In genomic region chr21:36695283-36695634, GRCh38 we compare ENCODE assay signal across 28 cellular contexts. TPM values are rescaled to one million over a fixed set of nuclear protein-coding genes. Genes with fewer than 3 reads are reported as not detected.
"Had no signal": no experiment of that assay in that cellular context is flagged by ENCODE, and none has a peak within 500 bp of the region (broad histone marks: within the 10 kb centered on the region; RNA-seq: fewer than 3 reads in every experiment).

No MANE protein-coding gene starts in this region.

- FAIRE-seq: islet of Langerhans had no signal

- H3K9me3 ChIP-seq: adrenal gland, ascending aorta, esophagus muscularis mucosa, gastrocnemius medialis, sigmoid colon, upper lobe of right lung had no signal

- DNase-seq: activated B cell treated with CpG ODN at 0.5 μM for 24 hours; activated CD4-positive, alpha-beta T cell treated with anti-CD3 and anti-CD28 coated beads for 4 hours; activated CD8-positive, alpha-beta memory T cell treated with anti-CD3 and anti-CD28 coated beads, Interleukin-2, amount 10 ng/mL, durations not matched to agents 7 days and 5 days; activated CD8-positive, alpha-beta T cell treated with anti-CD3 and anti-CD28 coated beads for 36 hours; activated gamma-delta T cell treated with Interleukin-2 at 50 U/mL for 16 hours; adrenal gland; central memory CD4-positive, alpha-beta T cell; dermis blood vessel endothelial cell; effector CD8-positive, alpha-beta T cell; gastrocnemius medialis; hypothalamus; left ventricle myocardium superior; mammary epithelial cell; naive thymus-derived CD8-positive, alpha-beta T cell; sigmoid colon; stimulated activated CD4-positive, alpha-beta T cell treated with anti-CD3 and anti-CD28 coated beads, Interleukin-2, amount 100 ng/mL, for 48 hours; stimulated activated CD8-positive, alpha-beta memory T cell treated with anti-CD3 and anti-CD28 coated beads, Interleukin-4, amount 100 ng/mL, for 48 hours; stimulated activated naive CD4-positive, alpha-beta T cell; T-cell; T-helper 9 cell had no signal

- H3K4me3 ChIP-seq: adrenal gland, ascending aorta, gastrocnemius medialis, sigmoid colon, upper lobe of right lung had no signal

- H3K9me3 Mint-ChIP-seq: activated B cell treated with CpG ODN at 0.5 μM for 24 hours; activated CD8-positive, alpha-beta T cell treated with anti-CD3 and anti-CD28 coated beads for 36 hours; activated naive CD4-positive, alpha-beta T cell treated with anti-CD3 and anti-CD28 coated beads, Interleukin-2, amount 50 U/mL, for 24 hours; mesothelial cell of epicardium; T-cell had no signal

- H3K4me3 Mint-ChIP-seq: activated B cell treated with CpG ODN at 0.5 μM for 24 hours; activated CD8-positive, alpha-beta memory T cell treated with anti-CD3 and anti-CD28 coated beads, Interleukin-2, amount 10 ng/mL, durations not matched to agents 7 days and 5 days; activated CD8-positive, alpha-beta T cell treated with anti-CD3 and anti-CD28 coated beads for 36 hours; activated naive CD4-positive, alpha-beta T cell treated with anti-CD3 and anti-CD28 coated beads, Interleukin-2, amount 50 U/mL, for 24 hours; mesothelial cell of epicardium; naive thymus-derived CD8-positive, alpha-beta T cell had no signal

- H3K36me3 ChIP-seq: adrenal gland, ascending aorta, esophagus muscularis mucosa, gastrocnemius medialis, sigmoid colon, upper lobe of right lung had no signal

- H3K27ac ChIP-seq: adrenal gland, ascending aorta, esophagus muscularis mucosa, gastrocnemius medialis, upper lobe of right lung had no signal

- H3K27ac Mint-ChIP-seq: activated B cell treated with CpG ODN at 0.5 μM for 24 hours; activated CD8-positive, alpha-beta memory T cell treated with anti-CD3 and anti-CD28 coated beads, Interleukin-2, amount 10 ng/mL, durations not matched to agents 7 days and 5 days; activated CD8-positive, alpha-beta T cell treated with anti-CD3 and anti-CD28 coated beads for 36 hours; activated naive CD4-positive, alpha-beta T cell treated with anti-CD3 and anti-CD28 coated beads, Interleukin-2, amount 50 U/mL, for 24 hours; mesothelial cell of epicardium; T-cell had no signal

- ATAC-seq: activated CD8-positive, alpha-beta memory T cell treated with anti-CD3 and anti-CD28 coated beads, Interleukin-2, amount 10 ng/mL, durations not matched to agents 7 days and 5 days; activated CD8-positive, alpha-beta T cell treated with anti-CD3 and anti-CD28 coated beads for 36 hours; gastrocnemius medialis; left ventricle myocardium superior; naive thymus-derived CD8-positive, alpha-beta T cell; SK-N-SH treated with all-trans-retinoic acid at 6 μM for 48 hours; T-cell; upper lobe of right lung had no signal

- H3K36me3 Mint-ChIP-seq: activated naive CD4-positive, alpha-beta T cell treated with anti-CD3 and anti-CD28 coated beads, Interleukin-2, amount 50 U/mL, for 24 hours; mesothelial cell of epicardium; T-cell had no signal

RNA-seq across cellular contexts. Expression of gene SIM2, which starts 3.7 kb away (rescaled TPM):
- total RNA-seq: activated B cell treated with CpG ODN at 0.5 μM for 24 hours; activated CD8-positive, alpha-beta T cell treated with anti-CD3 and anti-CD28 coated beads for 36 hours; ascending aorta; left ventricle myocardium superior; mesothelial cell of epicardium; naive thymus-derived CD8-positive, alpha-beta T cell; sigmoid colon; subcutaneous adipose tissue; upper lobe of right lung had no signal
- polyA plus RNA-seq: mammary epithelial cell had no signal
